1 cellular context compared by ENCODE assay signal in the genomic region with DNA sequence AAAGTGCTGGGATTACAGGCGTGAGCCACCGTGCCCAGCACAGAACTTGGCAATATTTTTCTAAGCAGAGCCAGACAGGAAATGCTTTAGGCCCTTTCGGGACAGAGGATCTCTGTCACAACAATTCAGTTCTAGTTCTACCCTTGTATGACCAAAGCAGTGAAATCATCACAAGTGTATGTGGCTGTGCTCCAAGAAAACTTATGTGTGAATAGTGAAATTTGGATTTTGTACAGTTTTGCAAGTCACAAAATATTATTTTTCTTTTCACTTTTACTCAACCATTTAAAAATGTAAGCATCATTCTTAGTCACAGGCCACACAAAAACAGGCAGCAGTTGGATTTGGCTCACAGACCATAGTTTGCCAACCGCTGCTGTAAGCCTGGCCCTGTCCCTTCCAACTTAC.
TF ChIP-seq lines count a peak whose summit lies in the region.

No MANE protein-coding gene starts in this region.

TF ChIP-seq in HepG2, 621 proteins besides CTCF, POLR2A, EP300 and RAD21 (continued from another document):
- TF ChIP-seq, protein P1, sequence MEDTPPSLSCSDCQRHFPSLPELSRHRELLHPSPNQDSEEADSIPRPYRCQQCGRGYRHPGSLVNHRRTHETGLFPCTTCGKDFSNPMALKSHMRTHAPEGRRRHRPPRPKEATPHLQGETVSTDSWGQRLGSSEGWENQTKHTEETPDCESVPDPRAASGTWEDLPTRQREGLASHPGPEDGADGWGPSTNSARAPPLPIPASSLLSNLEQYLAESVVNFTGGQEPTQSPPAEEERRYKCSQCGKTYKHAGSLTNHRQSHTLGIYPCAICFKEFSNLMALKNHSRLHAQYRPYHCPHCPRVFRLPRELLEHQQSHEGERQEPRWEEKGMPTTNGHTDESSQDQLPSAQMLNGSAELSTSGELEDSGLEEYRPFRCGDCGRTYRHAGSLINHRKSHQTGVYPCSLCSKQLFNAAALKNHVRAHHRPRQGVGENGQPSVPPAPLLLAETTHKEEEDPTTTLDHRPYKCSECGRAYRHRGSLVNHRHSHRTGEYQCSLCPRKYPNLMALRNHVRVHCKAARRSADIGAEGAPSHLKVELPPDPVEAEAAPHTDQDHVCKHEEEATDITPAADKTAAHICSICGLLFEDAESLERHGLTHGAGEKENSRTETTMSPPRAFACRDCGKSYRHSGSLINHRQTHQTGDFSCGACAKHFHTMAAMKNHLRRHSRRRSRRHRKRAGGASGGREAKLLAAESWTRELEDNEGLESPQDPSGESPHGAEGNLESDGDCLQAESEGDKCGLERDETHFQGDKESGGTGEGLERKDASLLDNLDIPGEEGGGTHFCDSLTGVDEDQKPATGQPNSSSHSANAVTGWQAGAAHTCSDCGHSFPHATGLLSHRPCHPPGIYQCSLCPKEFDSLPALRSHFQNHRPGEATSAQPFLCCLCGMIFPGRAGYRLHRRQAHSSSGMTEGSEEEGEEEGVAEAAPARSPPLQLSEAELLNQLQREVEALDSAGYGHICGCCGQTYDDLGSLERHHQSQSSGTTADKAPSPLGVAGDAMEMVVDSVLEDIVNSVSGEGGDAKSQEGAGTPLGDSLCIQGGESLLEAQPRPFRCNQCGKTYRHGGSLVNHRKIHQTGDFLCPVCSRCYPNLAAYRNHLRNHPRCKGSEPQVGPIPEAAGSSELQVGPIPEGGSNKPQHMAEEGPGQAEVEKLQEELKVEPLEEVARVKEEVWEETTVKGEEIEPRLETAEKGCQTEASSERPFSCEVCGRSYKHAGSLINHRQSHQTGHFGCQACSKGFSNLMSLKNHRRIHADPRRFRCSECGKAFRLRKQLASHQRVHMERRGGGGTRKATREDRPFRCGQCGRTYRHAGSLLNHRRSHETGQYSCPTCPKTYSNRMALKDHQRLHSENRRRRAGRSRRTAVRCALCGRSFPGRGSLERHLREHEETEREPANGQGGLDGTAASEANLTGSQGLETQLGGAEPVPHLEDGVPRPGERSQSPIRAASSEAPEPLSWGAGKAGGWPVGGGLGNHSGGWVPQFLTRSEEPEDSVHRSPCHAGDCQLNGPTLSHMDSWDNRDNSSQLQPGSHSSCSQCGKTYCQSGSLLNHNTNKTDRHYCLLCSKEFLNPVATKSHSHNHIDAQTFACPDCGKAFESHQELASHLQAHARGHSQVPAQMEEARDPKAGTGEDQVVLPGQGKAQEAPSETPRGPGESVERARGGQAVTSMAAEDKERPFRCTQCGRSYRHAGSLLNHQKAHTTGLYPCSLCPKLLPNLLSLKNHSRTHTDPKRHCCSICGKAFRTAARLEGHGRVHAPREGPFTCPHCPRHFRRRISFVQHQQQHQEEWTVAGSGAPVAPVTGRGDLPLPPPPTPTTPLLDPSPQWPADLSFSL (CRISPR knock-in tag; IDR thresholded peaks at IDR 0.05), result no peak
- TF ChIP-seq, protein P2, sequence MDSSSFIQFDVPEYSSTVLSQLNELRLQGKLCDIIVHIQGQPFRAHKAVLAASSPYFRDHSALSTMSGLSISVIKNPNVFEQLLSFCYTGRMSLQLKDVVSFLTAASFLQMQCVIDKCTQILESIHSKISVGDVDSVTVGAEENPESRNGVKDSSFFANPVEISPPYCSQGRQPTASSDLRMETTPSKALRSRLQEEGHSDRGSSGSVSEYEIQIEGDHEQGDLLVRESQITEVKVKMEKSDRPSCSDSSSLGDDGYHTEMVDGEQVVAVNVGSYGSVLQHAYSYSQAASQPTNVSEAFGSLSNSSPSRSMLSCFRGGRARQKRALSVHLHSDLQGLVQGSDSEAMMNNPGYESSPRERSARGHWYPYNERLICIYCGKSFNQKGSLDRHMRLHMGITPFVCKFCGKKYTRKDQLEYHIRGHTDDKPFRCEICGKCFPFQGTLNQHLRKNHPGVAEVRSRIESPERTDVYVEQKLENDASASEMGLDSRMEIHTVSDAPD (CRISPR knock-in tag; IDR thresholded peaks at IDR 0.05), result no peak
- TF ChIP-seq SMAD1 (CRISPR knock-in tag; IDR thresholded peaks at IDR 0.05; ENCODE audit: borderline replicate concordance, low read depth) (no peak), FOSL1 (CRISPR knock-in tag; IDR thresholded peaks at IDR 0.05; ENCODE audit: borderline replicate concordance) (no peak), ZKSCAN5 (CRISPR knock-in tag; IDR thresholded peaks at IDR 0.05) (no peak)
- TF ChIP-seq, protein P3, sequence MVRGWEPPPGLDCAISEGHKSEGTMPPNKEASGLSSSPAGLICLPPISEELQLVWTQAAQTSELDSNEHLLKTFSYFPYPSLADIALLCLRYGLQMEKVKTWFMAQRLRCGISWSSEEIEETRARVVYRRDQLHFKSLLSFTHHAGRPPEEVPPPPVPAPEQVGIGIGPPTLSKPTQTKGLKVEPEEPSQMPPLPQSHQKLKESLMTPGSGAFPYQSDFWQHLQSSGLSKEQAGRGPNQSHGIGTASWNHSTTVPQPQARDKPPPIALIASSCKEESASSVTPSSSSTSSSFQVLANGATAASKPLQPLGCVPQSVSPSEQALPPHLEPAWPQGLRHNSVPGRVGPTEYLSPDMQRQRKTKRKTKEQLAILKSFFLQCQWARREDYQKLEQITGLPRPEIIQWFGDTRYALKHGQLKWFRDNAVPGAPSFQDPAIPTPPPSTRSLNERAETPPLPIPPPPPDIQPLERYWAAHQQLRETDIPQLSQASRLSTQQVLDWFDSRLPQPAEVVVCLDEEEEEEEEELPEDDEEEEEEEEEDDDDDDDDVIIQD (CRISPR knock-in tag; IDR thresholded peaks at IDR 0.05; ENCODE audit: low read depth), result no peak
- TF ChIP-seq, protein P4, sequence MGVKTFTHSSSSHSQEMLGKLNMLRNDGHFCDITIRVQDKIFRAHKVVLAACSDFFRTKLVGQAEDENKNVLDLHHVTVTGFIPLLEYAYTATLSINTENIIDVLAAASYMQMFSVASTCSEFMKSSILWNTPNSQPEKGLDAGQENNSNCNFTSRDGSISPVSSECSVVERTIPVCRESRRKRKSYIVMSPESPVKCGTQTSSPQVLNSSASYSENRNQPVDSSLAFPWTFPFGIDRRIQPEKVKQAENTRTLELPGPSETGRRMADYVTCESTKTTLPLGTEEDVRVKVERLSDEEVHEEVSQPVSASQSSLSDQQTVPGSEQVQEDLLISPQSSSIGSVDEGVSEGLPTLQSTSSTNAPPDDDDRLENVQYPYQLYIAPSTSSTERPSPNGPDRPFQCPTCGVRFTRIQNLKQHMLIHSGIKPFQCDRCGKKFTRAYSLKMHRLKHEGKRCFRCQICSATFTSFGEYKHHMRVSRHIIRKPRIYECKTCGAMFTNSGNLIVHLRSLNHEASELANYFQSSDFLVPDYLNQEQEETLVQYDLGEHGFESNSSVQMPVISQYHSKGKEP (CRISPR knock-in tag; IDR thresholded peaks at IDR 0.05), result no peak
